In the genomic region with DNA sequence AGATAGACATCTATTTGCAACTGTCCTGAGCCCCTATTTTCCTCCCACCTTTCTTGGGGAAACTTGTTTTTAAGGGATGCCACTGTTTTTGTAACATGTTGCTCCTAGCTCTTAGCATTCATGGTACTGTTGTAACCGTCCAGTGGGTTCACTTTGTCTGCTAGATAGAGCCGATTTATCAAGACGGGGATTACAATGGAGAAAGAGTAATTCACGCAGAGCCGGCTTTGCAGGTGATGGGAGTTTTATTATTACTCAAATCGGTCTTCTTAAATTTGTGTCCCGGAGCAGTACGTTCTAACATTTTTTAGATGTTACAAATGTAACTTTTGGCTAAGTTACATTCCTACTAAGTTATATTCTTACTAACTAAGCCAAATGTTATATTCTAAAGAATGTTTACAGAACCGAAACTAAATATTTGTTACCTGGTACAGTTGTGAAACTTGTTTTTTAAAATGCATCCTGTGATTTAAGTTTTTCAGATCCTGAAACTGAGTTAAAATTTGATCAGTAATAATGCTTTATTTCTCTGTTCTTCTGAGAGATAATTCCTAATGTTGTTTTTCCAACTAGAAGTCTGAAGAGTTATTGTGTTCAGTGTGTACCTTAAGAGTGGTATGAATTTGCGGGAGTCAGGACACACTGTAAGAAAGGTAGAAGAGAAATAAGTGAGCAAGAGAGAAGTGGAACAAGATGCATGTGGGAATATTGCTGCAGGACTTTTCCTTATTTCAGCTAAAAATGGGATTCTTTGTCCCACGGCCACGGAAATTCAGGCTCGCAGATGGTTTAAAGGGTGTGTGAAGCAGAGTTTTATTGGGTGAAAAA, we compare ENCODE assay signal across 8 cellular contexts. TPM values are rescaled to one million over a fixed set of nuclear protein-coding genes. Genes with fewer than 3 reads are reported as not detected.
DNase-seq lines count a peak whose midpoint lies in the region; ATAC-seq and TF ChIP-seq lines count a peak whose summit lies in the region.

No MANE protein-coding gene starts in this region.

- intact Hi-C loops in esophagus muscularis mucosa (cut with DNase I) (no loop called here), ovary (cut with DNase I) (loop anchor here in 1 of 4 donors (5.0 kb wide), 1 partner anchor 1838 kb away; no protein-coding TSS in a partner anchor)

- 13% methylated on average over 13 of the region's 13 CpGs for WGBS in esophagus muscularis mucosa
- WGBS in ovary, 3 donors, result 5 to 6% (median 5%) methylated on average over 13 of the region's 13 CpGs

- H3K27ac ChIP-seq in SJCRH30, result peak overlapping the region; percentile 96
- peak overlapping the region; percentile 83 to 87 (median 86) for H3K27ac ChIP-seq in esophagus muscularis mucosa (replicated peaks in 1 of 4)
- peak overlapping the region; percentile 79 to 81 for H3K27ac ChIP-seq in ovary

- no peak for TF ChIP-seq EP300 in esophagus muscularis mucosa (IDR thresholded peaks at IDR 0.05)
- no peak for TF ChIP-seq EP300 in ovary (IDR thresholded peaks at IDR 0.05)

- H3K36me3 ChIP-seq in SJCRH30 (peaks cover 7% of the 10 kb centered on the region), esophagus muscularis mucosa (peaks cover 0 to 7% (median 4%) of the 10 kb centered on the region in 4 donors), ovary (no peaks in the 10 kb centered on the region)

- ATAC-seq in HG03025 (IDR thresholded peaks at IDR 0.05; ENCODE audit: low FRiP score, unreplicated experiment) (no peak), HG02610 (IDR thresholded peaks at IDR 0.05; ENCODE audit: unreplicated experiment) (no peak)

- H3K4me1 ChIP-seq in SJCRH30 (peaks cover 25% of the 10 kb centered on the region), esophagus muscularis mucosa (peaks cover 15 to 40% (median 32%) of the 10 kb centered on the region in 4 donors), ovary (ENCODE audit: insufficient read depth) (peaks cover 3% of the 10 kb centered on the region)

- TF ChIP-seq CTCF in esophagus muscularis mucosa (IDR thresholded peaks at IDR 0.05) (no peak), ovary (IDR thresholded peaks at IDR 0.05) (no peak)

- no peak for TF ChIP-seq POLR2A in esophagus muscularis mucosa (IDR thresholded peaks at IDR 0.05; ENCODE audit: low read depth)
- TF ChIP-seq POLR2A in ovary (IDR thresholded peaks at IDR 0.05), result no peak

- H3K4me3 ChIP-seq in SJCRH30, result peak overlapping the region; percentile 78
- peak overlapping the region; percentile 53 to 78 (median 70) for H3K4me3 ChIP-seq in esophagus muscularis mucosa
- peak overlapping the region; percentile 68 for H3K4me3 ChIP-seq in ovary

- H3K27me3 ChIP-seq in SJCRH30 (no peaks in the 10 kb centered on the region), esophagus muscularis mucosa (no peaks in the 10 kb centered on the region), ovary (no peaks in the 10 kb centered on the region)

- no peaks in the 10 kb centered on the region for H3K9me3 ChIP-seq in SJCRH30 (replicated peaks)
- H3K9me3 ChIP-seq in esophagus muscularis mucosa, result no peaks in the 10 kb centered on the region
- no peaks in the 10 kb centered on the region for H3K9me3 ChIP-seq in ovary

- DNase-seq in DMS53 (lab: John Stamatoyannopoulos, UW) (peak; percentile 61), DMS53 treated with DMSO at 0.1 percent for 48 hours (lab: John Stamatoyannopoulos, UW; ENCODE audit: unreplicated experiment) (no peak), SJCRH30 (no peak), esophagus muscularis mucosa (ENCODE audit: extremely low spot score) (no peak), ovary (no peak)
- no peak for DNase-seq in effector CD8-positive, alpha-beta T cell (lab: John Stamatoyannopoulos, UW)

RNA-seq across cellular contexts. Expression of a gene that starts 20.6 kb away (rescaled TPM):
- total RNA-seq in SJCRH30 (2014; rRNA removed; shearing (Covaris generic)), result 1.7 and 2.1 TPM in 2 replicates
- total RNA-seq in esophagus muscularis mucosa, result 1 to 10 TPM; 3.4 to 7.5 (median 3.8) TPM
- 10 to 100 TPM in 5 of 7 donors, 1 to 10 TPM in 2; 6.8 to 16.1 (median 11.5) TPM for total RNA-seq in ovary
- 1 to 10 TPM; 2.4 to 8.1 TPM for polyA plus RNA-seq in ovary

RNA-seq across cellular contexts. Expression of a gene that starts 41.2 kb away (rescaled TPM):
- not detected in 2 replicates for total RNA-seq in SJCRH30 (2014; rRNA removed; shearing (Covaris generic))
- 1 to 10 TPM in 1 of 4 donors, under 1 TPM in 2, not detected in 1; 0.23 to 1.5 (median 0.52) TPM for total RNA-seq in esophagus muscularis mucosa
- total RNA-seq in ovary, result under 1 TPM in 5 of 7 donors, not detected in 2; 0.15 to 0.69 (median 0.36) TPM
- 1 to 10 TPM in 1 of 2 donors, under 1 TPM in 1; 0.58 to 2.8 TPM for polyA plus RNA-seq in ovary
